Comparison of ENCODE assay signal across 12 cellular contexts in the genomic region with DNA sequence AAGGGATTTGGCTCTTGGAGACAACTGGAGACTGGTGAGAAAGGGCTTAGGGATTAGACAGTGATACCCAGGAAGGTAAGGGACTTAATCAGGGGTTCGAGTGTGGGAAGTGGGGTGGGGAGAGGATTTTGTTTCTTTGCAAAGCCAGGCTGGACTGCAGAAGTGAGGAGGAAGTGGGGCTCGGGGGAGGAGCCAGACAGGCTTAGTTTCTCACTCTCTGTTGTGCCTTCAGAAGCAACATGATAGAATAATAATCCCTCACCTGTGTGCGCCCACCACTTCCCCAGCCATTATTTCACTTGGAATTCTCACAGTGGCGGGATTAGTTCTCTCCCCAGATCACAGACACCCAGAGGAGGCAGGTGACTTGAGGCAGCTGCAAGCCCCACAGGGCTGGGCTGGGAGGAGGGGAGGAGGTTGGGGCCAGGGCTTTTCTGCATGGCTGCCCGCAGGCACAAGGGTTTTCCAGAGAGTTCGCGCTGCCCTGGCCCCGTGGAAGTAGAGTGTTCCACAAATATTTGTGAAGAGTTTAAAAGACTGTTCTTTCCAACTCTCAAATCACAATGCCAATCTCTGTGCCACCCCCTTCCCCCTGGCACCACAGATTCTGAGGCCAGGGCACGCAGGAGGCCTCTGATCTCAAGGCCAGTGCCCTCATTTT.
DNase-seq lines count a peak whose midpoint lies in the region; ATAC-seq lines count a peak whose summit lies in the region.
"Had no signal": no experiment of that assay in that cellular context is flagged by ENCODE, and none has a peak within 500 bp of the region (broad histone marks: within the 10 kb centered on the region; RNA-seq: fewer than 3 reads in every experiment).

No MANE protein-coding gene starts in this region.

- DNase-seq in activated naive CD8-positive, alpha-beta T cell treated with anti-CD3 and anti-CD28 coated beads, Interleukin-2, amount 50 U/mL, for 24 hours = no peak
- DNase-seq in NCI-H82 (lab: John Stamatoyannopoulos, UW) = peak; percentile 95
- peak; percentile 33 for DNase-seq in glomerular visceral epithelial cell (ENCODE audit: extremely low spot score)
- DNase-seq in SKM-1 treated with dmso at 0.1 percent for 144 hours (lab: John Stamatoyannopoulos, UW; ENCODE audit: unreplicated experiment) = no peak
- DNase-seq in medulla oblongata (ENCODE audit: extremely low spot score) = no peak
- DNase-seq: NCI-H446, occipital lobe, transverse colon had no signal

- no peaks in the 10 kb centered on the region for H3K9me3 Mint-ChIP-seq in activated naive CD8-positive, alpha-beta T cell (ENCODE audit: low read depth)
- no peaks in the 10 kb centered on the region for H3K9me3 Mint-ChIP-seq in activated naive CD8-positive, alpha-beta T cell treated with anti-CD3 and anti-CD28 coated beads, Interleukin-2, amount 50 U/mL, for 24 hours

- H3K4me3 Mint-ChIP-seq in activated naive CD8-positive, alpha-beta T cell = no peak overlapping the region
- H3K4me3 Mint-ChIP-seq in activated naive CD8-positive, alpha-beta T cell treated with anti-CD3 and anti-CD28 coated beads, Interleukin-2, amount 50 U/mL, for 24 hours = no peak overlapping the region

- H3K36me3 Mint-ChIP-seq in activated naive CD8-positive, alpha-beta T cell = no peaks in the 10 kb centered on the region
- H3K36me3 Mint-ChIP-seq in activated naive CD8-positive, alpha-beta T cell treated with anti-CD3 and anti-CD28 coated beads, Interleukin-2, amount 50 U/mL, for 24 hours (ENCODE audit: low read depth) = no peaks in the 10 kb centered on the region
- H3K36me3 Mint-ChIP-seq: CD4-positive, CD25-positive, alpha-beta regulatory T cell had no signal

- ATAC-seq in activated naive CD8-positive, alpha-beta T cell treated with anti-CD3 and anti-CD28 coated beads, Interleukin-2, amount 50 U/mL, for 24 hours = no peak
- no peak for ATAC-seq in GM21576 (IDR thresholded peaks at IDR 0.05; ENCODE audit: unreplicated experiment)
- ATAC-seq in GM21528 (IDR thresholded peaks at IDR 0.05; ENCODE audit: low FRiP score, unreplicated experiment) = no peak

- no peaks in the 10 kb centered on the region for H3K27me3 Mint-ChIP-seq in activated naive CD8-positive, alpha-beta T cell
- H3K27me3 Mint-ChIP-seq in activated naive CD8-positive, alpha-beta T cell treated with anti-CD3 and anti-CD28 coated beads, Interleukin-2, amount 50 U/mL, for 24 hours = no peaks in the 10 kb centered on the region

- peak overlapping the region; percentile 94 for H3K27ac Mint-ChIP-seq in activated naive CD8-positive, alpha-beta T cell
- H3K27ac Mint-ChIP-seq in activated naive CD8-positive, alpha-beta T cell treated with anti-CD3 and anti-CD28 coated beads, Interleukin-2, amount 50 U/mL, for 24 hours = no peak overlapping the region
- H3K27ac Mint-ChIP-seq: CD4-positive, CD25-positive, alpha-beta regulatory T cell had no signal

- peaks cover 45% of the 10 kb centered on the region for H3K4me1 Mint-ChIP-seq in activated naive CD8-positive, alpha-beta T cell (ENCODE audit: low read depth)
- peaks cover 56% of the 10 kb centered on the region for H3K4me1 Mint-ChIP-seq in activated naive CD8-positive, alpha-beta T cell treated with anti-CD3 and anti-CD28 coated beads, Interleukin-2, amount 50 U/mL, for 24 hours

Comparison
In these comparisons a context has a peak if more than half of its experiments do, and no peak if none do; other contexts are left out.
1. DNase-seq: peak in NCI-H82 (single experiment) and glomerular visceral epithelial cell (single experiment); none in activated naive CD8-positive, alpha-beta T cell treated with anti-CD3 and anti-CD28 coated beads, Interleukin-2, amount 50 U/mL, for 24 hours (single experiment), SKM-1 treated with dmso at 0.1 percent for 144 hours (single experiment) and medulla oblongata (single experiment).